In genomic region chr17:74503949-74504348, GRCh38 we compare ENCODE assay signal across 9 cellular contexts. TPM values are rescaled to one million over a fixed set of nuclear protein-coding genes. Genes with fewer than 3 reads are reported as not detected.
"Had no signal": no experiment of that assay in that cellular context is flagged by ENCODE, and none has a peak within 500 bp of the region (broad histone marks: within the 10 kb centered on the region; RNA-seq: fewer than 3 reads in every experiment).

No MANE protein-coding gene starts in this region.

RNA-seq across cellular contexts. Expression of gene CD300LB, which starts 27.3 kb away (rescaled TPM):
- total RNA-seq: cardiac muscle cell, dermis blood vessel endothelial cell, glomerular endothelial cell, mammary epithelial cell, occipital lobe, renal cortical epithelial cell, smooth muscle cell had no signal
- polyA plus RNA-seq: cardiac muscle cell, keratinocyte, mammary epithelial cell, neural cell, smooth muscle cell had no signal

RNA-seq across cellular contexts. Expression of gene CD300A, which starts 37.5 kb away (rescaled TPM):
- total RNA-seq: dermis blood vessel endothelial cell, glomerular endothelial cell, mammary epithelial cell, smooth muscle cell had no signal
- polyA plus RNA-seq: mammary epithelial cell, smooth muscle cell had no signal

RNA-seq across cellular contexts. Expression of gene CD300C, which starts 42.0 kb away (rescaled TPM):
- total RNA-seq: dermis blood vessel endothelial cell, glomerular endothelial cell, mammary epithelial cell, smooth muscle cell had no signal
- polyA plus RNA-seq: keratinocyte, mammary epithelial cell, neural cell, smooth muscle cell had no signal
